In the genomic region with DNA sequence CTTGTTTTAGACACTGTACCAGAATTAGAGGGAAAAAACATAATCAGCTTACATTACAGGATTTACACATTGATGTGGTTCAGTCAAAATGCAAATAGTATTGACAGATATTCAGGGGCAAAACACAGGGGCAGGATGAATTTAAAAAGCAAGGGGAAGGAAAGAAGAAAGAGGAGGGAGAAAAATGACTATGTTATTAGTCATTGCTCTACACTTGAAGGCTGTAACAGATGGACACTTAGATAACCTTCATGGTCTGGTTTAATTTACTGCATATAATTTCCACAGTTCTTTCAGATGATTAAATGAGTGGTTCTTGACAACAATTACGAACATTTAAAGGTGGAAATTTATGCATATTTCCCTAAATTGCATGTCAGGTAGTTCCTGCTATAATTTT, we compare ENCODE assay signal across 11 cellular contexts. TPM values are rescaled to one million over a fixed set of nuclear protein-coding genes. Genes with fewer than 3 reads are reported as not detected.
DNase-seq lines count a peak whose midpoint lies in the region; ATAC-seq, FAIRE-seq and TF ChIP-seq lines count a peak whose summit lies in the region.
"Had no signal": no experiment of that assay in that cellular context is flagged by ENCODE, and none has a peak within 500 bp of the region (broad histone marks: within the 10 kb centered on the region; RNA-seq: fewer than 3 reads in every experiment).

No MANE protein-coding gene starts in this region.

- H3K9me3 Mint-ChIP-seq in activated CD8-positive, alpha-beta memory T cell treated with anti-CD3 and anti-CD28 coated beads, Interleukin-2, amount 10 ng/mL, durations not matched to agents 7 days and 5 days (ENCODE audit: low read depth) = no peaks in the 10 kb centered on the region
- H3K9me3 Mint-ChIP-seq: dendritic cell treated with granulocyte-macrophage colony-stimulating factor and Interleukin-4, amounts not matched to agents 40 ng/mL and 50 ng/mL, for 4 days had no signal

- CTCF ChIA-PET in activated CD8-positive, alpha-beta memory T cell treated with anti-CD3 and anti-CD28 coated beads, Interleukin-2, amount 10 ng/mL, durations not matched to agents 7 days and 5 days (lab: Charles Lee) = interaction anchor here (1.6 kb wide), 1 partner anchor 17 kb away, joined by 5 read pairs; no protein-coding TSS in a partner anchor

- peak overlapping the region in 3 of 4 donors; percentile 16 to 71 (median 58) for H3K27ac ChIP-seq in gastrocnemius medialis

- no peaks in the 10 kb centered on the region for H3K27me3 Mint-ChIP-seq in activated CD8-positive, alpha-beta memory T cell treated with anti-CD3 and anti-CD28 coated beads, Interleukin-2, amount 10 ng/mL, durations not matched to agents 7 days and 5 days
- H3K27me3 Mint-ChIP-seq: dendritic cell treated with granulocyte-macrophage colony-stimulating factor and Interleukin-4, amounts not matched to agents 40 ng/mL and 50 ng/mL, for 4 days had no signal

- TF ChIP-seq POLR2A in gastrocnemius medialis (IDR thresholded peaks at IDR 0.05) (no peak), GM18505 (IDR thresholded peaks at IDR 0.05; ENCODE audit: borderline replicate concordance, extremely low read depth, insufficient read depth, insufficient read length) (no peak)

- in situ Hi-C loops in gastrocnemius medialis (cut with MboI; ENCODE audit: low sequenced_read_pairs in 4 of 4) = loop anchor here in 3 of 4 donors (25.0 kb wide), 1 partner anchor 237 kb away; no protein-coding TSS in a partner anchor

- TF ChIP-seq CTCF in bronchial epithelial cell (IDR thresholded peaks at IDR 0.05; ENCODE audit: insufficient read depth, low read length, severe bottlenecking) (no peak), gastrocnemius medialis (IDR thresholded peaks at IDR 0.05 in 4 of 5, conservative IDR thresholded peaks at IDR 0.05 in 1 of 5) (no peak)

- intact Hi-C loops in gastrocnemius medialis (cut with DNase I; ENCODE audit: low total_unique reads) = loop anchor here (10.0 kb wide), 1 partner anchor 670 kb away; the partner anchor contains the start of gene TMEM45A

- H3K27me3 ChIP-seq in bronchial epithelial cell (ENCODE audit: control insufficient read depth, insufficient read depth, low read length) (no peaks in the 10 kb centered on the region), gastrocnemius medialis (no peaks in the 10 kb centered on the region)

- H3K36me3 Mint-ChIP-seq in activated CD8-positive, alpha-beta memory T cell treated with anti-CD3 and anti-CD28 coated beads, Interleukin-2, amount 10 ng/mL, durations not matched to agents 7 days and 5 days = peaks cover 10% of the 10 kb centered on the region

- no peak overlapping the region for H3K27ac Mint-ChIP-seq in activated CD8-positive, alpha-beta memory T cell treated with anti-CD3 and anti-CD28 coated beads, Interleukin-2, amount 10 ng/mL, durations not matched to agents 7 days and 5 days
- H3K27ac Mint-ChIP-seq: dendritic cell treated with granulocyte-macrophage colony-stimulating factor and Interleukin-4, amounts not matched to agents 40 ng/mL and 50 ng/mL, for 4 days had no signal

- DNase-seq in activated CD8-positive, alpha-beta memory T cell treated with anti-CD3 and anti-CD28 coated beads, Interleukin-2, amount 10 ng/mL, durations not matched to agents 7 days and 5 days = no peak
- DNase-seq in activated CD8-positive, alpha-beta memory T cell treated with anti-CD3 and anti-CD28 coated beads for 24 hours = no peak
- DNase-seq in NCI-H82 (lab: John Stamatoyannopoulos, UW) = peak; percentile 81
- DNase-seq in bronchial epithelial cell (ENCODE audit: low read depth) = peak; percentile 47
- DNase-seq in gastrocnemius medialis = no peak
- no peak for DNase-seq in NOMO-1 (lab: John Stamatoyannopoulos, UW; ENCODE audit: unreplicated experiment in 2 of 2)
- DNase-seq: hypothalamus, small intestine had no signal

- no peaks in the 10 kb centered on the region for H3K36me3 ChIP-seq in bronchial epithelial cell (ENCODE audit: control insufficient read depth, insufficient read depth, low read length)
- H3K36me3 ChIP-seq in gastrocnemius medialis = no peaks in the 10 kb centered on the region

- H3K4me3 ChIP-seq in bronchial epithelial cell (ENCODE audit: low read depth, low read length) (no peak overlapping the region), gastrocnemius medialis (no peak overlapping the region)

- ATAC-seq in activated CD8-positive, alpha-beta memory T cell treated with anti-CD3 and anti-CD28 coated beads, Interleukin-2, amount 10 ng/mL, durations not matched to agents 7 days and 5 days = peak; percentile 30
- ATAC-seq in gastrocnemius medialis = peak in 1 of 2 donors; percentile 57
- ATAC-seq in GM18505 (IDR thresholded peaks at IDR 0.05; ENCODE audit: unreplicated experiment) = no peak
- no peak for ATAC-seq in GM18498 (IDR thresholded peaks at IDR 0.05; ENCODE audit: unreplicated experiment)

- no peak for FAIRE-seq in bronchial epithelial cell (lab: Jason Lieb, UNC)
- FAIRE-seq: small intestine had no signal

- no peak overlapping the region for H3K4me3 Mint-ChIP-seq in activated CD8-positive, alpha-beta memory T cell treated with anti-CD3 and anti-CD28 coated beads, Interleukin-2, amount 10 ng/mL, durations not matched to agents 7 days and 5 days
- H3K4me3 Mint-ChIP-seq: dendritic cell treated with granulocyte-macrophage colony-stimulating factor and Interleukin-4, amounts not matched to agents 40 ng/mL and 50 ng/mL, for 4 days had no signal

- peaks cover 20% of the 10 kb centered on the region for H3K4me1 Mint-ChIP-seq in activated CD8-positive, alpha-beta memory T cell treated with anti-CD3 and anti-CD28 coated beads, Interleukin-2, amount 10 ng/mL, durations not matched to agents 7 days and 5 days

- peaks cover 13 to 31% of the 10 kb centered on the region in 2 donors for H3K4me1 ChIP-seq in gastrocnemius medialis

- no peaks in the 10 kb centered on the region for H3K9me3 ChIP-seq in gastrocnemius medialis

RNA-seq across cellular contexts. Expression of gene CMSS1, which starts 7.6 kb away (rescaled TPM):
- total RNA-seq in activated CD8-positive, alpha-beta memory T cell treated with anti-CD3 and anti-CD28 coated beads, Interleukin-2, amount 10 ng/mL, durations not matched to agents 7 days and 5 days = 10 to 100 TPM; 57.2 to 57.5 TPM
- total RNA-seq in bronchial epithelial cell (15.9 and 21.3 TPM in 2 replicates), gastrocnemius medialis (10 to 100 TPM; 23.2 to 89.5 (median 67.6) TPM)

Comparison
In these comparisons a context has a peak if more than half of its experiments do, and no peak if none do; other contexts are left out.
1. DNase-seq: peak in NCI-H82 (single experiment) and bronchial epithelial cell (single experiment); none in activated CD8-positive, alpha-beta memory T cell treated with anti-CD3 and anti-CD28 coated beads, Interleukin-2, amount 10 ng/mL, durations not matched to agents 7 days and 5 days (single experiment), activated CD8-positive, alpha-beta memory T cell treated with anti-CD3 and anti-CD28 coated beads for 24 hours (single experiment), gastrocnemius medialis (0 of 2) and NOMO-1 (0 of 2).